ENCODE assay signal across 6 cellular contexts in the genomic region with DNA sequence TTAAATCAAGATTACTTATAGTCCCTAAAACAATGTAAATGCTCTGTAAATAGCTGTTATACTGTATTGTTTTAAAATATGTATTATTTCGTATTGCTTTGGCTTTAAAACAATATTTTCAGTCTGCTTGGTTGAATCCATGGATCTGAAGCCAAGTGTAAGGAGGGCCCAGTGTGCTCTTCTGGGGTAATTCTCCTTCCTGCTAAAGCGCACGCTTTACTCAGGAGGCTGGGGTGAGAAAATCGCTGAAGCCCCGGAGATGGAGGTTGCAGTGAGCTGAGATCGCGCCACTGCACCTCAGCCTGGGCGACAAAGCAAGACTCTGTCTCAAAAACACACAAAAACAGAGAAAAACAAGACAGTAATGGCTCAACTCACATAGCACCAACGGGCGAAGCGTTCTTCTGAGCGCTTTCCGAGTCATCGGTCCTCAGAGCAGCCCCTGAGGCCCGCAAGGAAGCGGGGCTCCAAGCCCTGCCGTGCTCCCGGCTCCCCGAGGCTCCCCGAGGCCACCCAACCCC. TPM values are rescaled to one million over a fixed set of nuclear protein-coding genes. Genes with fewer than 3 reads are reported as not detected.
DNase-seq lines count a peak whose midpoint lies in the region; ATAC-seq and TF ChIP-seq lines count a peak whose summit lies in the region.

No MANE protein-coding gene starts in this region.

- DNase-seq in NCI-H2227 (lab: John Stamatoyannopoulos, UW; ENCODE audit: unreplicated experiment) = peak; percentile 51
- no peak for DNase-seq in NCI-H2227 treated with DMSO at 0.1 percent for 48 hours (lab: John Stamatoyannopoulos, UW)
- DNase-seq in WERI-Rb-1 = no peak
- DNase-seq in left lobe of liver (ENCODE audit: low spot score) = no peak
- DNase-seq in stimulated activated naive CD4-positive, alpha-beta T cell treated with Interleukin-2 at 50 U/mL for 16 hours (lab: John Stamatoyannopoulos, UW) = no peak
- DNase-seq in H4 (ENCODE audit: low spot score) = no peak

- no peaks in the 10 kb centered on the region for H3K27me3 ChIP-seq in WERI-Rb-1 (ENCODE audit: insufficient read depth, low read depth, severe bottlenecking)

- peak; percentile 0 for ATAC-seq in left lobe of liver

- no peaks in the 10 kb centered on the region for H3K9me3 ChIP-seq in WERI-Rb-1 (ENCODE audit: severe bottlenecking)

- peak overlapping the region; percentile 51 for H3K4me3 ChIP-seq in WERI-Rb-1 (ENCODE audit: low read depth, low read length)

- peak overlapping the region; percentile 70 for H3K27ac ChIP-seq in WERI-Rb-1

- peaks cover 14% of the 10 kb centered on the region for H3K36me3 ChIP-seq in WERI-Rb-1

- TF ChIP-seq CTCF in WERI-Rb-1 (IDR thresholded peaks at IDR 0.05; ENCODE audit: low read depth, low read length) = no peak

RNA-seq across cellular contexts. Expression of a gene that starts 0.4 kb away (rescaled TPM):
- total RNA-seq in left lobe of liver = 12.9 TPM
- 3.0 and 5.3 TPM in 2 replicates for total RNA-seq in H4 (2014; rRNA removed; shearing (Covaris generic))

RNA-seq across cellular contexts. Expression of a gene that starts 6.7 kb away (rescaled TPM):
- total RNA-seq in left lobe of liver = 40.6 TPM
- total RNA-seq in H4 (2014; rRNA removed; shearing (Covaris generic)) = 0.10 TPM in 1 of 2 replicates, not detected in the other

RNA-seq across cellular contexts. Expression of a gene that starts 13.1 kb away (rescaled TPM):
- 7.0 TPM for total RNA-seq in left lobe of liver
- 5.1 and 5.7 TPM in 2 replicates for total RNA-seq in H4 (2014; rRNA removed; shearing (Covaris generic))

RNA-seq across cellular contexts. Expression of a gene that starts 24.9 kb away (rescaled TPM):
- total RNA-seq in left lobe of liver = 64.8 TPM
- 63.1 and 66.9 TPM in 2 replicates for total RNA-seq in H4 (2014; rRNA removed; shearing (Covaris generic))

RNA-seq across cellular contexts. Expression of a gene that starts 54.2 kb away (rescaled TPM):
- total RNA-seq in left lobe of liver = 39.2 TPM
- 9.7 and 13.0 TPM in 2 replicates for total RNA-seq in H4 (2014; rRNA removed; shearing (Covaris generic))

Comparison
In these comparisons a context has a peak if more than half of its experiments do, and no peak if none do; other contexts are left out.
1. RNA of a gene that starts 6.7 kb away (total RNA-seq): 40.6 TPM in left lobe of liver (single experiment); 0.10 TPM in H4; every median in the first group is over 10 times any median in the second.